In genomic region chr5:151738125-151738848, GRCh38 we compare ENCODE assay signal across 1 cellular context.
TF ChIP-seq lines count a peak whose summit lies in the region.

No MANE protein-coding gene starts in this region.

TF ChIP-seq in IMR-90, 13 proteins besides CTCF, POLR2A, EP300 and RAD21:
- TF ChIP-seq CHD1 (IDR thresholded peaks at IDR 0.05; ENCODE audit: low read depth, low read length) = no peak
- no peak for TF ChIP-seq MAZ (IDR thresholded peaks at IDR 0.05; ENCODE audit: borderline replicate concordance, low read depth, low read length)
- TF ChIP-seq SMC3 (IDR thresholded peaks at IDR 0.05; ENCODE audit: low read depth, low read length) = no peak
- TF ChIP-seq ELK1 (IDR thresholded peaks at IDR 0.05; ENCODE audit: borderline replicate concordance, low read depth, low read length) = no peak
- no peak for TF ChIP-seq CEBPB (IDR thresholded peaks at IDR 0.05; ENCODE audit: low read depth, low read length)
- TF ChIP-seq NFE2L2 (IDR thresholded peaks at IDR 0.05; ENCODE audit: low read depth, low read length) = no peak
- no peak for TF ChIP-seq MAFK (IDR thresholded peaks at IDR 0.05; ENCODE audit: low read depth, low read length)
- no peak for TF ChIP-seq FOS (IDR thresholded peaks at IDR 0.05; ENCODE audit: low read depth, low read length)
